In the genomic region with DNA sequence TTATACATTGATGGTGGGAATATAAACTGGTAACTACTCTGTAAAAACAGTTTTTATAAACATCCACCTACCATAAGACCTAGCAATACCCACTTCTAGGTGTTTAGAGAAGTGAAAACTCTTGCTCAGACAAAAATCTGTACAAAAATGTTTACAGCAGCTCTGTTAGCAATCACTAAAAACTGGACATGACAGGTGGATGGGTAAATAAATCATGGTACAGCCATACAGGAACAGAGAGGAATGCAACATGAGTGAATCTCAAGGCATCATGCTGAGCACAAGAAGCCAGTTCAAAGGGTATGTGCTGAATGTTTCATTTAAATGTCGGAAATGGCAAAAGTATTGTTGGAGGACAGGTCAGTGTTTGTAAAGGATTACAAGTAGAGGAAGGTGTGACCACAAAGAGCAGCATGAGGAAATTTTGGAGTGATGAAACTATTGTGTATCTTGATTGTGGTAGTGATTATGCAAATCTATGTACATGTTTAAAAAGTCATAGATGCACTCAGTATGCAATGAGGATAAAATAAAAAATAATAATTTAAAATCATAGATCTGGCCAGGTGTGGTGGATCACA, we compare ENCODE assay signal across 25 cellular contexts. TPM values are rescaled to one million over a fixed set of nuclear protein-coding genes. Genes with fewer than 3 reads are reported as not detected.
A peak's percentile ranks its signal among the peaks of the same experiment; 100 is the strongest.
DNase-seq lines count a peak whose midpoint lies in the region; ATAC-seq and TF ChIP-seq lines count a peak whose summit lies in the region.
"Had no signal": no experiment of that assay in that cellular context is flagged by ENCODE, and none has a peak within 500 bp of the region (broad histone marks: within the 10 kb centered on the region; RNA-seq: fewer than 3 reads in every experiment).

No MANE protein-coding gene starts in this region.

- no peaks in the 10 kb centered on the region for H3K79me2 ChIP-seq in smooth muscle cell (ENCODE audit: low read depth)
- H3K79me2 ChIP-seq: hepatocyte had no signal

- no peaks in the 10 kb centered on the region for H3K27me3 ChIP-seq in smooth muscle cell (ENCODE audit: low read depth)
- H3K27me3 ChIP-seq: foreskin keratinocyte, hepatocyte, vagina had no signal

- CTCF ChIA-PET in activated CD8-positive, alpha-beta T cell treated with anti-CD3 and anti-CD28 coated beads, Interleukin-2, amount 10 ng/mL, durations not matched to agents 7 days and 5 days (lab: Charles Lee), result no interaction called here
- CTCF ChIA-PET in activated CD8-positive, alpha-beta T cell treated with anti-CD3 and anti-CD28 coated beads for 36 hours (lab: Charles Lee), result no interaction called here
- CTCF ChIA-PET in WTC11 (lab: Charles Lee), result no interaction called here

- no peak overlapping the region for H3K27ac ChIP-seq in smooth muscle cell (ENCODE audit: low read depth)
- H3K27ac ChIP-seq: foreskin keratinocyte, hepatocyte, vagina had no signal

- peaks cover 14% of the 10 kb centered on the region for H3F3A ChIP-seq in smooth muscle cell (ENCODE audit: low read depth)

- no peak for ATAC-seq in activated CD8-positive, alpha-beta T cell treated with anti-CD3 and anti-CD28 coated beads, Interleukin-2, amount 10 ng/mL, durations not matched to agents 7 days and 5 days
- ATAC-seq in activated CD8-positive, alpha-beta T cell treated with anti-CD3 and anti-CD28 coated beads for 36 hours, result no peak
- ATAC-seq in WTC11, result no peak
- ATAC-seq: activated CD4-positive, alpha-beta T cell treated with anti-CD3 and anti-CD28 coated beads for 36 hours; foreskin keratinocyte had no signal

- DNase-seq in activated CD8-positive, alpha-beta T cell treated with anti-CD3 and anti-CD28 coated beads, Interleukin-2, amount 10 ng/mL, durations not matched to agents 7 days and 5 days, result no peak
- DNase-seq in activated CD8-positive, alpha-beta T cell treated with anti-CD3 and anti-CD28 coated beads for 36 hours, result no peak
- DNase-seq in WTC11 (ENCODE audit: low spot score) (no peak), smooth muscle cell (lab: John Stamatoyannopoulos, UW; ENCODE audit: unreplicated experiment) (no peak), germinal center (ENCODE audit: low spot score) (no peak)
- DNase-seq in activated T-cell treated with anti-CD3 and anti-CD28 coated beads, Interleukin-2, amount 50 U/mL, for 24 hours, result no peak
- no peak for DNase-seq in activated CD4-positive, alpha-beta T cell treated with anti-CD3 and anti-CD28 coated beads, Interleukin-2, amount 50 U/mL, for 4 hours
- DNase-seq: activated CD4-positive, alpha-beta T cell treated with anti-CD3 and anti-CD28 coated beads for 36 hours; activated CD8-positive, alpha-beta memory T cell treated with anti-CD3 and anti-CD28 coated beads, Interleukin-2, amount 50 U/mL, for 48 hours; activated gamma-delta T cell; amygdala; caudate nucleus; erythroblast; foreskin keratinocyte; GDM1; NCI-H1048; NCI-H2081 treated with DMSO at 0.1 percent for 48 hours; NCI-H446 treated with DMSO at 0.1 percent for 48 hours had no signal

- no peaks in the 10 kb centered on the region for H3K4me1 ChIP-seq in smooth muscle cell (ENCODE audit: low read depth)
- H3K4me1 ChIP-seq: foreskin keratinocyte had no signal

- no peak overlapping the region for H3K4me3 ChIP-seq in smooth muscle cell
- H3K4me3 ChIP-seq: hepatocyte, lung, vagina had no signal

- H3K36me3 Mint-ChIP-seq in activated CD8-positive, alpha-beta T cell treated with anti-CD3 and anti-CD28 coated beads, Interleukin-2, amount 10 ng/mL, durations not matched to agents 7 days and 5 days (ENCODE audit: low read depth), result peaks cover 4% of the 10 kb centered on the region
- no peaks in the 10 kb centered on the region for H3K36me3 Mint-ChIP-seq in activated CD8-positive, alpha-beta T cell treated with anti-CD3 and anti-CD28 coated beads for 36 hours (ENCODE audit: low read depth)
- H3K36me3 Mint-ChIP-seq in IgD-negative memory B cell, result no peaks in the 10 kb centered on the region
- no peaks in the 10 kb centered on the region for H3K36me3 Mint-ChIP-seq in WTC11
- H3K36me3 Mint-ChIP-seq in activated T-cell treated with anti-CD3 and anti-CD28 coated beads, Interleukin-2, amount 50 U/mL, for 24 hours (ENCODE audit: low read depth), result no peaks in the 10 kb centered on the region
- H3K36me3 Mint-ChIP-seq: CD14-positive monocyte had no signal

- peak overlapping the region; percentile 20 for H3K27ac Mint-ChIP-seq in activated CD8-positive, alpha-beta T cell treated with anti-CD3 and anti-CD28 coated beads, Interleukin-2, amount 10 ng/mL, durations not matched to agents 7 days and 5 days
- no peak overlapping the region for H3K27ac Mint-ChIP-seq in activated CD8-positive, alpha-beta T cell treated with anti-CD3 and anti-CD28 coated beads for 36 hours
- H3K27ac Mint-ChIP-seq in IgD-negative memory B cell (peak overlapping the region in 2 of 3 donors; percentile 76 to 78), WTC11 (peak overlapping the region; percentile 20; the same call in 1 of the 2 replicates)
- H3K27ac Mint-ChIP-seq in activated T-cell treated with anti-CD3 and anti-CD28 coated beads, Interleukin-2, amount 50 U/mL, for 24 hours, result no peak overlapping the region
- H3K27ac Mint-ChIP-seq: activated CD4-positive, alpha-beta T cell treated with anti-CD3 and anti-CD28 coated beads for 36 hours; CD14-positive monocyte had no signal

- H3K4me1 Mint-ChIP-seq in activated CD8-positive, alpha-beta T cell treated with anti-CD3 and anti-CD28 coated beads, Interleukin-2, amount 10 ng/mL, durations not matched to agents 7 days and 5 days (ENCODE audit: low read depth), result peaks cover 41% of the 10 kb centered on the region
- peaks cover 18% of the 10 kb centered on the region for H3K4me1 Mint-ChIP-seq in activated CD8-positive, alpha-beta T cell treated with anti-CD3 and anti-CD28 coated beads for 36 hours (ENCODE audit: low read depth)
- H3K4me1 Mint-ChIP-seq in IgD-negative memory B cell (peaks cover 20 to 26% (median 21%) of the 10 kb centered on the region in 3 donors), WTC11 (peaks cover 11% of the 10 kb centered on the region)
- peaks cover 19% of the 10 kb centered on the region for H3K4me1 Mint-ChIP-seq in activated T-cell treated with anti-CD3 and anti-CD28 coated beads, Interleukin-2, amount 50 U/mL, for 24 hours (ENCODE audit: low read depth)

- no peak overlapping the region for H3K9ac ChIP-seq in smooth muscle cell (ENCODE audit: low read depth)

- WGBS in smooth muscle cell (ENCODE audit: low lambda C conversion rate), result 70% methylated on average over 1 of the region's 1 CpG

- no peaks in the 10 kb centered on the region for H3K27me3 Mint-ChIP-seq in activated CD8-positive, alpha-beta T cell treated with anti-CD3 and anti-CD28 coated beads, Interleukin-2, amount 10 ng/mL, durations not matched to agents 7 days and 5 days (ENCODE audit: low read depth)
- H3K27me3 Mint-ChIP-seq in activated CD8-positive, alpha-beta T cell treated with anti-CD3 and anti-CD28 coated beads for 36 hours, result no peaks in the 10 kb centered on the region
- H3K27me3 Mint-ChIP-seq in IgD-negative memory B cell (no peaks in the 10 kb centered on the region), WTC11 (ENCODE audit: low read depth) (peaks cover 14% of the 10 kb centered on the region)
- no peaks in the 10 kb centered on the region for H3K27me3 Mint-ChIP-seq in activated T-cell treated with anti-CD3 and anti-CD28 coated beads, Interleukin-2, amount 50 U/mL, for 24 hours
- H3K27me3 Mint-ChIP-seq: activated CD4-positive, alpha-beta T cell treated with anti-CD3 and anti-CD28 coated beads for 36 hours had no signal

- H3K9me3 Mint-ChIP-seq in activated CD8-positive, alpha-beta T cell treated with anti-CD3 and anti-CD28 coated beads, Interleukin-2, amount 10 ng/mL, durations not matched to agents 7 days and 5 days (ENCODE audit: insufficient read depth), result no peaks in the 10 kb centered on the region
- no peaks in the 10 kb centered on the region for H3K9me3 Mint-ChIP-seq in activated CD8-positive, alpha-beta T cell treated with anti-CD3 and anti-CD28 coated beads for 36 hours
- peaks cover 0 to 2% (median 0%) of the 10 kb centered on the region in 3 donors for H3K9me3 Mint-ChIP-seq in IgD-negative memory B cell
- no peaks in the 10 kb centered on the region for H3K9me3 Mint-ChIP-seq in WTC11
- H3K9me3 Mint-ChIP-seq in activated T-cell treated with anti-CD3 and anti-CD28 coated beads, Interleukin-2, amount 50 U/mL, for 24 hours, result no peaks in the 10 kb centered on the region
- H3K9me3 Mint-ChIP-seq: CD14-positive monocyte had no signal

- H3K4me2 ChIP-seq in smooth muscle cell, result no peak overlapping the region
- H3K4me2 ChIP-seq: hepatocyte had no signal

- no peaks in the 10 kb centered on the region for H3K9me3 ChIP-seq in smooth muscle cell (replicated peaks; ENCODE audit: low read depth)
- H3K9me3 ChIP-seq: vagina had no signal

- H3K4me3 Mint-ChIP-seq in activated CD8-positive, alpha-beta T cell treated with anti-CD3 and anti-CD28 coated beads, Interleukin-2, amount 10 ng/mL, durations not matched to agents 7 days and 5 days, result no peak overlapping the region
- no peak overlapping the region for H3K4me3 Mint-ChIP-seq in activated CD8-positive, alpha-beta T cell treated with anti-CD3 and anti-CD28 coated beads for 36 hours
- H3K4me3 Mint-ChIP-seq in IgD-negative memory B cell, result peak overlapping the region in 2 of 4 donors; percentile 2 to 75
- H3K4me3 Mint-ChIP-seq in WTC11, result no peak overlapping the region
- H3K4me3 Mint-ChIP-seq in activated T-cell treated with anti-CD3 and anti-CD28 coated beads, Interleukin-2, amount 50 U/mL, for 24 hours, result no peak overlapping the region
- H3K4me3 Mint-ChIP-seq: activated CD4-positive, alpha-beta T cell treated with anti-CD3 and anti-CD28 coated beads for 36 hours; CD14-positive monocyte had no signal

- no peaks in the 10 kb centered on the region for H4K20me1 ChIP-seq in smooth muscle cell (ENCODE audit: low read depth)

- intact Hi-C loops in activated CD8-positive, alpha-beta T cell treated with anti-CD3 and anti-CD28 coated beads for 36 hours (cut with micrococcal nuclease), result no loop called here

- H2AFZ ChIP-seq in smooth muscle cell (ENCODE audit: low read depth), result peak overlapping the region; percentile 8
- H2AFZ ChIP-seq: hepatocyte had no signal

- POLR2A ChIA-PET in activated CD8-positive, alpha-beta T cell treated with anti-CD3 and anti-CD28 coated beads, Interleukin-2, amount 10 ng/mL, durations not matched to agents 7 days and 5 days (lab: Charles Lee), result interaction anchor here (2.2 kb wide), 1 partner anchor 12 kb away, joined by 16 read pairs; a partner anchor contains a TSS
- POLR2A ChIA-PET in activated CD8-positive, alpha-beta T cell treated with anti-CD3 and anti-CD28 coated beads for 36 hours (lab: Charles Lee), result interaction anchor here (1.8 kb wide), 1 partner anchor 12 kb away, joined by 6 read pairs; a partner anchor contains a TSS
- POLR2A ChIA-PET in WTC11 (lab: Charles Lee), result no interaction called here

- TF ChIP-seq CTCF in activated CD8-positive, alpha-beta T cell treated with anti-CD3 and anti-CD28 coated beads for 36 hours (IDR thresholded peaks at IDR 0.05), result no peak
- no peak for TF ChIP-seq CTCF in WTC11 (IDR thresholded peaks at IDR 0.05)
- no peak for TF ChIP-seq CTCF in smooth muscle cell (IDR thresholded peaks at IDR 0.05; ENCODE audit: borderline replicate concordance, insufficient read depth, poor library complexity, severe bottlenecking)

- H3K36me3 ChIP-seq in smooth muscle cell (ENCODE audit: low read depth), result no peaks in the 10 kb centered on the region
- H3K36me3 ChIP-seq: vagina had no signal

RNA-seq across cellular contexts. Expression of a gene that starts 2.8 kb away (rescaled TPM):
- total RNA-seq in activated CD8-positive, alpha-beta T cell treated with anti-CD3 and anti-CD28 coated beads, Interleukin-2, amount 10 ng/mL, durations not matched to agents 7 days and 5 days, result not detected
- not detected for total RNA-seq in activated CD8-positive, alpha-beta T cell treated with anti-CD3 and anti-CD28 coated beads for 36 hours
- polyA plus RNA-seq in IgD-negative memory B cell, result not detected
- total RNA-seq in WTC11 (2021), result not detected in 3 replicates
- not detected in 2 replicates for total RNA-seq in smooth muscle cell
- polyA plus RNA-seq in smooth muscle cell, result not detected in 2 replicates
- total RNA-seq: activated CD4-positive, alpha-beta T cell treated with anti-CD3 and anti-CD28 coated beads for 36 hours; foreskin keratinocyte; hepatocyte; lung; myocyte; osteocyte; vagina had no signal
- polyA plus RNA-seq: CD14-positive monocyte, foreskin keratinocyte, hepatocyte, lung had no signal

RNA-seq across cellular contexts. Expression of a gene that starts 6.3 kb away (rescaled TPM):
- 10 to 100 TPM; 17.0 to 19.3 TPM for total RNA-seq in activated CD8-positive, alpha-beta T cell treated with anti-CD3 and anti-CD28 coated beads, Interleukin-2, amount 10 ng/mL, durations not matched to agents 7 days and 5 days
- 10 to 100 TPM; 17.9 to 20.5 TPM for total RNA-seq in activated CD8-positive, alpha-beta T cell treated with anti-CD3 and anti-CD28 coated beads for 36 hours
- polyA plus RNA-seq in IgD-negative memory B cell (23.5 TPM), smooth muscle cell (11.7 and 15.1 TPM in 2 replicates)
- total RNA-seq in WTC11 (2021) (4.7 to 6.2 TPM (median 5.8 TPM) in 3 replicates), smooth muscle cell (6.0 and 10.0 TPM in 2 replicates)

RNA-seq across cellular contexts. Expression of a gene that starts 11.4 kb away (rescaled TPM):
- 10 to 100 TPM in 1 of 2 experiments, not detected in 1; 19.9 TPM for total RNA-seq in activated CD8-positive, alpha-beta T cell treated with anti-CD3 and anti-CD28 coated beads, Interleukin-2, amount 10 ng/mL, durations not matched to agents 7 days and 5 days
- not detected for total RNA-seq in activated CD8-positive, alpha-beta T cell treated with anti-CD3 and anti-CD28 coated beads for 36 hours
- polyA plus RNA-seq in IgD-negative memory B cell (not detected), smooth muscle cell (not detected in 2 replicates)
- total RNA-seq in WTC11 (2021) (9.7 to 10.4 TPM in 2 of 3 replicates, not detected in the other), smooth muscle cell (not detected in 2 replicates)
- total RNA-seq: activated CD4-positive, alpha-beta T cell treated with anti-CD3 and anti-CD28 coated beads for 36 hours; foreskin keratinocyte; hepatocyte; myocyte; vagina had no signal
- polyA plus RNA-seq: CD14-positive monocyte, foreskin keratinocyte, hepatocyte, lung had no signal

Comparison
In these comparisons a context has a peak if more than half of its experiments do, and no peak if none do; other contexts are left out.
1. H3K27ac Mint-ChIP-seq: peak in activated CD8-positive, alpha-beta T cell treated with anti-CD3 and anti-CD28 coated beads, Interleukin-2, amount 10 ng/mL, durations not matched to agents 7 days and 5 days (single experiment), IgD-negative memory B cell (2 of 3) and WTC11 (single experiment); none in activated CD8-positive, alpha-beta T cell treated with anti-CD3 and anti-CD28 coated beads for 36 hours (single experiment) and activated T-cell treated with anti-CD3 and anti-CD28 coated beads, Interleukin-2, amount 50 U/mL, for 24 hours (single experiment).